Comparison of ENCODE assay signal across 2 cellular contexts in genomic region chr20:20781029-20781428, GRCh38.
TF ChIP-seq lines count a peak whose summit lies in the region.

No MANE protein-coding gene starts in this region.

TF ChIP-seq in H1, 55 proteins besides CTCF, POLR2A, EP300 and RAD21:
- TF ChIP-seq RBBP5 (IDR thresholded peaks at IDR 0.05; ENCODE audit: borderline replicate concordance, low read depth, low read length) (no peak), EZH2 (IDR thresholded peaks at IDR 0.05; ENCODE audit: low read depth, low read length, severe bottlenecking) (no peak), SAP30 (IDR thresholded peaks at IDR 0.05; ENCODE audit: insufficient read depth, insufficient replicate concordance, low read length) (no peak), SRF (IDR thresholded peaks at IDR 0.05; ENCODE audit: low read depth, low read length) (no peak), SP2 (IDR thresholded peaks at IDR 0.05; ENCODE audit: low read length) (no peak), E2F6 (IDR thresholded peaks at IDR 0.05) (no peak), KDM1A (IDR thresholded peaks at IDR 0.05; ENCODE audit: borderline replicate concordance, low read length) (no peak), SP1 (IDR thresholded peaks at IDR 0.05; ENCODE audit: low read depth, low read length) (no peak), JUND (IDR thresholded peaks at IDR 0.05; ENCODE audit: low read length) (no peak), CHD7 (IDR thresholded peaks at IDR 0.05; ENCODE audit: insufficient replicate concordance, low read length) (no peak), NRF1 (IDR thresholded peaks at IDR 0.05; ENCODE audit: low read depth, low read length) (no peak)
- TF ChIP-seq, protein P1, sequence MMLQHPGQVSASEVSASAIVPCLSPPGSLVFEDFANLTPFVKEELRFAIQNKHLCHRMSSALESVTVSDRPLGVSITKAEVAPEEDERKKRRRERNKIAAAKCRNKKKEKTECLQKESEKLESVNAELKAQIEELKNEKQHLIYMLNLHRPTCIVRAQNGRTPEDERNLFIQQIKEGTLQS (IDR thresholded peaks at IDR 0.05; ENCODE audit: insufficient read depth, low read depth, low read length) = no peak
TF ChIP-seq in H1: peak in this region for 0.

TF ChIP-seq in SK-N-SH, 30 proteins besides CTCF, POLR2A, EP300 and RAD21:
- no peak for TF ChIP-seq MEF2A (IDR thresholded peaks at IDR 0.05; ENCODE audit: borderline replicate concordance, low read depth)
- no peak for TF ChIP-seq TCF12 (IDR thresholded peaks at IDR 0.05)
